Comparison of ENCODE assay signal across 10 cellular contexts in genomic region chr16:91484-91883, GRCh38. TPM values are rescaled to one million over a fixed set of nuclear protein-coding genes. Genes with fewer than 3 reads are reported as not detected.
DNase-seq lines count a peak whose midpoint lies in the region; ATAC-seq, FAIRE-seq and TF ChIP-seq lines count a peak whose summit lies in the region.
"Had no signal": no experiment of that assay in that cellular context is flagged by ENCODE, and none has a peak within 500 bp of the region (broad histone marks: within the 10 kb centered on the region; RNA-seq: fewer than 3 reads in every experiment).

No MANE protein-coding gene starts in this region.

- no peak for TF ChIP-seq EP300 in SK-N-SH (IDR thresholded peaks at IDR 0.05; ENCODE audit: borderline replicate concordance in 1 of 2, low read depth in 1 of 2, low read length in 1 of 2)
- TF ChIP-seq EP300 in HepG2 (IDR thresholded peaks at IDR 0.05; ENCODE audit: low read depth in 2 of 2, low read length in 2 of 2) = no peak
- TF ChIP-seq EP300 in HepG2 (CRISPR knock-in tag; IDR thresholded peaks at IDR 0.05; ENCODE audit: borderline replicate concordance) = no peak

- no peak for TF ChIP-seq POLR2A in HepG2 (IDR thresholded peaks at IDR 0.05; ENCODE audit: insufficient read depth in 1 of 2, low read depth in 2 of 2, low read length in 2 of 2)

- no peak overlapping the region for H3K27ac ChIP-seq in SK-N-SH (ENCODE audit: low read depth in 2 of 2, low read length in 1 of 2)
- H3K27ac ChIP-seq in caudate nucleus (ENCODE audit: low read depth, low read length) = peak overlapping the region; percentile 53
- H3K27ac ChIP-seq in HepG2 (ENCODE audit: extremely low read length, insufficient read depth, low read length) = no peak overlapping the region
- peak overlapping the region; percentile 6 for H3K27ac ChIP-seq in upper lobe of right lung
- H3K27ac ChIP-seq: breast epithelium had no signal

- no peak for TF ChIP-seq CTCF in SK-N-SH (IDR thresholded peaks at IDR 0.05)
- no peak for TF ChIP-seq CTCF in HepG2 (CRISPR knock-in tag; IDR thresholded peaks at IDR 0.05)
- TF ChIP-seq CTCF in upper lobe of right lung (IDR thresholded peaks at IDR 0.05) = no peak

- H2AFZ ChIP-seq in SK-N-SH (ENCODE audit: low read depth) (no peak overlapping the region), HepG2 (ENCODE audit: low read length) (no peak overlapping the region)

- FAIRE-seq in HepG2 (lab: Jason Lieb, UNC) = no peak

- intact Hi-C loops in HepG2 (cut with micrococcal nuclease; ENCODE audit: unreplicated experiment) = no loop called here
- intact Hi-C loops in upper lobe of right lung (cut with DNase I) = no loop called here

- H3K9ac ChIP-seq in SK-N-SH (no peak overlapping the region), HepG2 (ENCODE audit: insufficient read depth, low read depth, low read length) (no peak overlapping the region)

- no peak overlapping the region for H3K4me3 ChIP-seq in SK-N-SH (ENCODE audit: low read depth in 2 of 2, low read length in 1 of 2)
- H3K4me3 ChIP-seq in HepG2 (replicated peaks in 1 of 3; ENCODE audit: insufficient read depth in 1 of 3, low read depth in 2 of 3, low read length in 3 of 3) = no peak overlapping the region
- no peak overlapping the region for H3K4me3 ChIP-seq in upper lobe of right lung
- H3K4me3 ChIP-seq: breast epithelium had no signal

- H3K4me1 ChIP-seq in SK-N-SH (ENCODE audit: control insufficient read depth in 1 of 2, insufficient read depth in 2 of 2, low read depth in 1 of 2, low read length in 1 of 2) (peaks cover 0 to 11% of the 10 kb centered on the region in 2 experiments; a peak in 1 of 4 replicates), HepG2 (ENCODE audit: insufficient read depth, low read length) (peaks cover 8% of the 10 kb centered on the region), upper lobe of right lung (peaks cover 1% of the 10 kb centered on the region)
- H3K4me1 ChIP-seq: breast epithelium had no signal

- in situ Hi-C loops in HepG2 (cut with HindIII; ENCODE audit: extremely low pct_ligation_motif_present, low pct_unique_long_range_greater_than_20kb) = no loop called here

- peaks cover 0 to 25% of the 10 kb centered on the region in 2 experiments for H3K36me3 ChIP-seq in SK-N-SH (replicated peaks in 1 of 2; ENCODE audit: control insufficient read depth in 1 of 2, insufficient read depth in 2 of 2, low read length in 1 of 2)
- H3K36me3 ChIP-seq in HepG2 (replicated peaks in 1 of 2; ENCODE audit: control insufficient read depth in 1 of 2, insufficient read depth in 2 of 2, low read length in 2 of 2) = peaks cover 17 to 26% of the 10 kb centered on the region in 2 experiments; a peak in 4 of 5 replicates
- peaks cover 40% of the 10 kb centered on the region for H3K36me3 ChIP-seq in upper lobe of right lung
- H3K36me3 ChIP-seq: breast epithelium had no signal

- H3K79me2 ChIP-seq in SK-N-SH (ENCODE audit: insufficient read depth) (no peaks in the 10 kb centered on the region), HepG2 (ENCODE audit: insufficient read depth, low read length) (no peaks in the 10 kb centered on the region)

- WGBS in SK-N-SH (ENCODE audit: low lambda C conversion rate) = 91% methylated on average over 9 of the region's 9 CpGs
- WGBS in HepG2 (ENCODE audit: low lambda C conversion rate) = 95% methylated on average over 9 of the region's 9 CpGs

- H3K4me2 ChIP-seq in SK-N-SH (no peak overlapping the region), HepG2 (ENCODE audit: low read depth, low read length) (no peak overlapping the region)

- H4K20me1 ChIP-seq in SK-N-SH (ENCODE audit: insufficient read depth) = peaks cover 5% of the 10 kb centered on the region; the same call in 1 of the 2 replicates
- no peaks in the 10 kb centered on the region for H4K20me1 ChIP-seq in HepG2 (ENCODE audit: insufficient read depth, low read length)

- POLR2A ChIA-PET in SK-N-SH (lab: Yijun Ruan, JAX) (interaction anchor here (1.6 kb wide), 1 partner anchor 12 kb away, joined by 5 read pairs; no protein-coding TSS in a partner anchor), HepG2 (lab: Yijun Ruan, JAX) (no interaction called here)

- CTCF ChIA-PET in SK-N-SH (lab: Yijun Ruan, JAX) = interaction anchor here (0.8 to 27.8 kb wide), 5 partner anchors 13 to 89 kb away, joined by 3 to 793 read pairs (median 5); partner anchors contain the start of genes HBQ1 and RHBDF1
- CTCF ChIA-PET in HepG2 (lab: Yijun Ruan, JAX; ENCODE audit: low intra/inter-chr PET ratio, low total read pairs) = interaction anchor here (7.9 kb wide), 1 partner anchor 25 kb away, joined by 155 read pairs; no protein-coding TSS in a partner anchor

- H3K9me3 ChIP-seq in SK-N-SH = no peaks in the 10 kb centered on the region
- no peaks in the 10 kb centered on the region for H3K9me3 ChIP-seq in HepG2 (ENCODE audit: low read length)
- no peaks in the 10 kb centered on the region for H3K9me3 ChIP-seq in upper lobe of right lung
- H3K9me3 ChIP-seq: breast epithelium had no signal

- peaks cover under 1% of the 10 kb centered on the region for H3F3A ChIP-seq in SK-N-SH (replicated peaks; ENCODE audit: insufficient read depth)

- BruUV-seq in HepG2 (replicated peaks; lab: Mats Ljungman, UMichigan) = no TSS peak

- H3K27me3 ChIP-seq in SK-N-SH (ENCODE audit: insufficient read depth) = no peaks in the 10 kb centered on the region
- H3K27me3 ChIP-seq in HepG2 (ENCODE audit: control insufficient read depth in 1 of 2, insufficient read depth in 2 of 2, low read length in 2 of 2) = no peaks in the 10 kb centered on the region
- H3K27me3 ChIP-seq in upper lobe of right lung = no peaks in the 10 kb centered on the region
- H3K27me3 ChIP-seq: breast epithelium had no signal

- no peak for DNase-seq in SK-N-SH
- DNase-seq in caudate nucleus (lab: John Stamatoyannopoulos, UW) = peak in 43 of 61 donors; percentile 25 to 86 (median 49)
- DNase-seq in HepG2 (ENCODE audit: low spot score) = no peak
- no peak for DNase-seq in upper lobe of right lung
- no peak for DNase-seq in stimulated activated CD4-positive, alpha-beta T cell treated with anti-CD3 and anti-CD28 coated beads, Interleukin-15, amount 100 ng/mL, for 24 hours
- DNase-seq in stimulated activated CD8-positive, alpha-beta memory T cell treated with anti-CD3 and anti-CD28 coated beads, Interleukin-4, amount 100 ng/mL, for 48 hours = no peak
- DNase-seq in activated CD4-positive, alpha-beta T cell treated with anti-CD3 and anti-CD28 coated beads for 4 hours = no peak
- DNase-seq: NCI-H524 had no signal

- no peaks in the 10 kb centered on the region for H3K9me2 ChIP-seq in SK-N-SH

- no peak for TF ChIP-seq RAD21 in SK-N-SH (IDR thresholded peaks at IDR 0.05; ENCODE audit: low read length)
- TF ChIP-seq RAD21 in HepG2 (CRISPR knock-in tag; IDR thresholded peaks at IDR 0.05) = no peak

- ATAC-seq in SK-N-SH treated with all-trans-retinoic acid at 6 μM for 48 hours (peak; percentile 33; the same call in 2 of the 3 replicates), HepG2 (no peak), upper lobe of right lung (no peak)

RNA-seq across cellular contexts. Expression of gene MPG, which starts 13.5 kb away (rescaled TPM):
- polyA plus RNA-seq in SK-N-SH (2012; rRNA removed) (93.3 and 98.3 TPM in 2 replicates), HepG2 (2011; rRNA removed) (59.1 and 74.2 TPM in 2 replicates)
- polyA plus RNA-seq in SK-N-SH (2012; cell fraction: cytosol; rRNA removed) = 46.5 and 72.7 TPM in 2 replicates
- polyA plus RNA-seq in SK-N-SH (2012; cell fraction: nucleus; rRNA removed) = 42.9 and 60.4 TPM in 2 replicates
- total RNA-seq in HepG2 (2016; rRNA removed; fragmentation: Illumina TruSeq; extraction: Trizol) (56.4 and 62.5 TPM in 2 replicates), upper lobe of right lung (42.5 TPM)
- total RNA-seq in HepG2 (2016; cell fraction: cytosol; rRNA removed; fragmentation: Illumina TruSeq; extraction: Trizol; ENCODE audit: low read depth) = 46.3 and 53.1 TPM in 2 replicates
- 55.9 and 64.7 TPM in 2 replicates for total RNA-seq in HepG2 (2016; cell fraction: insoluble cytoplasmic fraction; rRNA removed; fragmentation: Illumina TruSeq; extraction: Trizol)
- total RNA-seq in HepG2 (2016; cell fraction: membrane; rRNA removed; fragmentation: Illumina TruSeq; extraction: Trizol) = 57.4 and 76.0 TPM in 2 replicates
- total RNA-seq in HepG2 (2016; cell fraction: nucleus; rRNA removed; fragmentation: Illumina TruSeq; extraction: Trizol) = 33.2 and 35.5 TPM in 2 replicates
- polyA plus RNA-seq in HepG2 (2011; cell fraction: cytosol; rRNA removed) = 62.1 and 108 TPM in 2 replicates
- polyA plus RNA-seq in HepG2 (2011; cell fraction: nucleus; rRNA removed) = 58.8 and 62.5 TPM in 2 replicates
- 30.3 and 43.2 TPM in 2 replicates for polyA plus RNA-seq in HepG2 (2012)
- polyA plus RNA-seq in HepG2 (2016; cell fraction: cytosol; fragmentation: Illumina TruSeq; extraction: Trizol; ENCODE audit: low read depth) = 53.6 and 59.3 TPM in 2 replicates
- 53.6 and 58.3 TPM in 2 replicates for polyA plus RNA-seq in HepG2 (2016; cell fraction: insoluble cytoplasmic fraction; fragmentation: Illumina TruSeq; extraction: Trizol; ENCODE audit: low read depth)
- 56.7 and 61.4 TPM in 2 replicates for polyA plus RNA-seq in HepG2 (2016; cell fraction: membrane; fragmentation: Illumina TruSeq; extraction: Trizol; ENCODE audit: low read depth)
- 53.3 and 60.6 TPM in 2 replicates for polyA plus RNA-seq in HepG2 (2016; cell fraction: nucleus; fragmentation: Illumina TruSeq; extraction: Trizol; ENCODE audit: insufficient read depth, low read depth)
- polyA minus RNA-seq in HepG2 (2011; rRNA and poly(A)+ RNA removed; ENCODE audit: low replicate concordance) = 22.4 and 34.8 TPM in 2 replicates
- polyA minus RNA-seq in HepG2 (2011; cell fraction: cytosol; rRNA and poly(A)+ RNA removed) = 27.0 and 35.2 TPM in 2 replicates
- 5.8 and 10.3 TPM in 2 replicates for polyA minus RNA-seq in HepG2 (2011; cell fraction: nucleus; rRNA and poly(A)+ RNA removed)

RNA-seq across cellular contexts. Expression of gene RHBDF1, which starts 19.1 kb away (rescaled TPM):
- polyA plus RNA-seq in SK-N-SH (2012; rRNA removed) = 49.1 and 54.1 TPM in 2 replicates
- polyA plus RNA-seq in SK-N-SH (2012; cell fraction: cytosol; rRNA removed) = 13.4 and 21.3 TPM in 2 replicates
- 312 and 381 TPM in 2 replicates for polyA plus RNA-seq in SK-N-SH (2012; cell fraction: nucleus; rRNA removed)
- 1.8 and 5.4 TPM in 2 replicates for total RNA-seq in HepG2 (2016; rRNA removed; fragmentation: Illumina TruSeq; extraction: Trizol)
- total RNA-seq in HepG2 (2016; cell fraction: cytosol; rRNA removed; fragmentation: Illumina TruSeq; extraction: Trizol; ENCODE audit: low read depth) = 0.81 and 1.8 TPM in 2 replicates
- 1.4 and 5.9 TPM in 2 replicates for total RNA-seq in HepG2 (2016; cell fraction: insoluble cytoplasmic fraction; rRNA removed; fragmentation: Illumina TruSeq; extraction: Trizol)
- 0.96 and 1.5 TPM in 2 replicates for total RNA-seq in HepG2 (2016; cell fraction: membrane; rRNA removed; fragmentation: Illumina TruSeq; extraction: Trizol)
- total RNA-seq in HepG2 (2016; cell fraction: nucleus; rRNA removed; fragmentation: Illumina TruSeq; extraction: Trizol) = 6.4 and 8.4 TPM in 2 replicates
- 26.9 and 28.1 TPM in 2 replicates for polyA plus RNA-seq in HepG2 (2011; rRNA removed)
- 8.5 and 9.9 TPM in 2 replicates for polyA plus RNA-seq in HepG2 (2011; cell fraction: cytosol; rRNA removed)
- polyA plus RNA-seq in HepG2 (2011; cell fraction: nucleus; rRNA removed) = 199 and 238 TPM in 2 replicates
- polyA plus RNA-seq in HepG2 (2012) = 4.3 and 9.2 TPM in 2 replicates
- 0.72 and 0.88 TPM in 2 replicates for polyA plus RNA-seq in HepG2 (2016; cell fraction: cytosol; fragmentation: Illumina TruSeq; extraction: Trizol; ENCODE audit: low read depth)
- polyA plus RNA-seq in HepG2 (2016; cell fraction: insoluble cytoplasmic fraction; fragmentation: Illumina TruSeq; extraction: Trizol; ENCODE audit: low read depth) = 1.7 and 2.1 TPM in 2 replicates
- polyA plus RNA-seq in HepG2 (2016; cell fraction: membrane; fragmentation: Illumina TruSeq; extraction: Trizol; ENCODE audit: low read depth) = 1.1 and 1.3 TPM in 2 replicates
- polyA plus RNA-seq in HepG2 (2016; cell fraction: nucleus; fragmentation: Illumina TruSeq; extraction: Trizol; ENCODE audit: insufficient read depth, low read depth) = 26.0 and 29.9 TPM in 2 replicates
- 10.2 and 17.2 TPM in 2 replicates for polyA minus RNA-seq in HepG2 (2011; rRNA and poly(A)+ RNA removed; ENCODE audit: low replicate concordance)
- 4.0 and 4.5 TPM in 2 replicates for polyA minus RNA-seq in HepG2 (2011; cell fraction: cytosol; rRNA and poly(A)+ RNA removed)
- 18.3 and 18.5 TPM in 2 replicates for polyA minus RNA-seq in HepG2 (2011; cell fraction: nucleus; rRNA and poly(A)+ RNA removed)
- 48.4 TPM for total RNA-seq in upper lobe of right lung

RNA-seq across cellular contexts. Expression of gene SNRNP25, which starts 37.9 kb away (rescaled TPM):
- polyA plus RNA-seq in SK-N-SH (2012; rRNA removed) = 61.9 and 73.4 TPM in 2 replicates
- polyA plus RNA-seq in SK-N-SH (2012; cell fraction: cytosol; rRNA removed) = 64.6 and 70.4 TPM in 2 replicates
- polyA plus RNA-seq in SK-N-SH (2012; cell fraction: nucleus; rRNA removed) = 26.6 and 34.7 TPM in 2 replicates
- total RNA-seq in HepG2 (2016; rRNA removed; fragmentation: Illumina TruSeq; extraction: Trizol) = 97.4 and 103 TPM in 2 replicates
- total RNA-seq in HepG2 (2016; cell fraction: cytosol; rRNA removed; fragmentation: Illumina TruSeq; extraction: Trizol; ENCODE audit: low read depth) = 131 and 159 TPM in 2 replicates
- 98.3 and 99.2 TPM in 2 replicates for total RNA-seq in HepG2 (2016; cell fraction: insoluble cytoplasmic fraction; rRNA removed; fragmentation: Illumina TruSeq; extraction: Trizol)
- total RNA-seq in HepG2 (2016; cell fraction: membrane; rRNA removed; fragmentation: Illumina TruSeq; extraction: Trizol) = 209 and 211 TPM in 2 replicates
- total RNA-seq in HepG2 (2016; cell fraction: nucleus; rRNA removed; fragmentation: Illumina TruSeq; extraction: Trizol) = 35.7 and 35.9 TPM in 2 replicates
- 26.5 and 34.1 TPM in 2 replicates for polyA plus RNA-seq in HepG2 (2011; rRNA removed)
- 30.0 and 42.1 TPM in 2 replicates for polyA plus RNA-seq in HepG2 (2011; cell fraction: cytosol; rRNA removed)
- 14.5 and 15.2 TPM in 2 replicates for polyA plus RNA-seq in HepG2 (2011; cell fraction: nucleus; rRNA removed)
- polyA plus RNA-seq in HepG2 (2012) = 20.6 and 26.4 TPM in 2 replicates
- 174 and 209 TPM in 2 replicates for polyA plus RNA-seq in HepG2 (2016; cell fraction: cytosol; fragmentation: Illumina TruSeq; extraction: Trizol; ENCODE audit: low read depth)
- polyA plus RNA-seq in HepG2 (2016; cell fraction: insoluble cytoplasmic fraction; fragmentation: Illumina TruSeq; extraction: Trizol; ENCODE audit: low read depth) = 104 and 113 TPM in 2 replicates
- polyA plus RNA-seq in HepG2 (2016; cell fraction: membrane; fragmentation: Illumina TruSeq; extraction: Trizol; ENCODE audit: low read depth) = 222 and 223 TPM in 2 replicates
- 66.9 and 75.9 TPM in 2 replicates for polyA plus RNA-seq in HepG2 (2016; cell fraction: nucleus; fragmentation: Illumina TruSeq; extraction: Trizol; ENCODE audit: insufficient read depth, low read depth)
- 12.7 and 34.1 TPM in 2 replicates for polyA minus RNA-seq in HepG2 (2011; rRNA and poly(A)+ RNA removed; ENCODE audit: low replicate concordance)
- polyA minus RNA-seq in HepG2 (2011; cell fraction: cytosol; rRNA and poly(A)+ RNA removed) = 4.7 and 7.8 TPM in 2 replicates
- 7.2 and 9.5 TPM in 2 replicates for polyA minus RNA-seq in HepG2 (2011; cell fraction: nucleus; rRNA and poly(A)+ RNA removed)
- total RNA-seq in upper lobe of right lung = 11.6 TPM

RNA-seq across cellular contexts. Expression of gene POLR3K, which starts 38.1 kb away (rescaled TPM):
- polyA plus RNA-seq in SK-N-SH (2012; rRNA removed) (43.0 and 54.5 TPM in 2 replicates), HepG2 (2011; rRNA removed) (14.8 TPM in 2 replicates)
- polyA plus RNA-seq in SK-N-SH (2012; cell fraction: cytosol; rRNA removed) = 41.7 and 43.1 TPM in 2 replicates
- polyA plus RNA-seq in SK-N-SH (2012; cell fraction: nucleus; rRNA removed) = 15.9 and 21.8 TPM in 2 replicates
- total RNA-seq in HepG2 (2016; rRNA removed; fragmentation: Illumina TruSeq; extraction: Trizol) (18.8 and 22.4 TPM in 2 replicates), upper lobe of right lung (12.0 TPM)
- total RNA-seq in HepG2 (2016; cell fraction: cytosol; rRNA removed; fragmentation: Illumina TruSeq; extraction: Trizol; ENCODE audit: low read depth) = 10.0 and 10.3 TPM in 2 replicates
- total RNA-seq in HepG2 (2016; cell fraction: insoluble cytoplasmic fraction; rRNA removed; fragmentation: Illumina TruSeq; extraction: Trizol) = 19.8 and 23.7 TPM in 2 replicates
- 11.2 and 12.8 TPM in 2 replicates for total RNA-seq in HepG2 (2016; cell fraction: membrane; rRNA removed; fragmentation: Illumina TruSeq; extraction: Trizol)
- total RNA-seq in HepG2 (2016; cell fraction: nucleus; rRNA removed; fragmentation: Illumina TruSeq; extraction: Trizol) = 8.8 and 11.3 TPM in 2 replicates
- polyA plus RNA-seq in HepG2 (2011; cell fraction: cytosol; rRNA removed) = 22.5 and 26.6 TPM in 2 replicates
- 10.5 and 11.1 TPM in 2 replicates for polyA plus RNA-seq in HepG2 (2011; cell fraction: nucleus; rRNA removed)
- 14.3 and 17.5 TPM in 2 replicates for polyA plus RNA-seq in HepG2 (2012)
- polyA plus RNA-seq in HepG2 (2016; cell fraction: cytosol; fragmentation: Illumina TruSeq; extraction: Trizol; ENCODE audit: low read depth) = 9.1 and 9.8 TPM in 2 replicates
- 34.2 and 38.7 TPM in 2 replicates for polyA plus RNA-seq in HepG2 (2016; cell fraction: insoluble cytoplasmic fraction; fragmentation: Illumina TruSeq; extraction: Trizol; ENCODE audit: low read depth)
- 11.8 and 11.9 TPM in 2 replicates for polyA plus RNA-seq in HepG2 (2016; cell fraction: membrane; fragmentation: Illumina TruSeq; extraction: Trizol; ENCODE audit: low read depth)
- 18.2 and 22.9 TPM in 2 replicates for polyA plus RNA-seq in HepG2 (2016; cell fraction: nucleus; fragmentation: Illumina TruSeq; extraction: Trizol; ENCODE audit: insufficient read depth, low read depth)
- 15.9 and 48.0 TPM in 2 replicates for polyA minus RNA-seq in HepG2 (2011; rRNA and poly(A)+ RNA removed; ENCODE audit: low replicate concordance)
- 5.5 and 7.7 TPM in 2 replicates for polyA minus RNA-seq in HepG2 (2011; cell fraction: cytosol; rRNA and poly(A)+ RNA removed)
- 8.8 and 10.9 TPM in 2 replicates for polyA minus RNA-seq in HepG2 (2011; cell fraction: nucleus; rRNA and poly(A)+ RNA removed)

RNA-seq across cellular contexts. Expression of gene NPRL3, which starts 47.0 kb away (rescaled TPM):
- polyA plus RNA-seq in SK-N-SH (2012; rRNA removed) = 6.7 and 22.2 TPM in 2 replicates
- polyA plus RNA-seq in SK-N-SH (2012; cell fraction: cytosol; rRNA removed) = 9.0 and 14.0 TPM in 2 replicates
- polyA plus RNA-seq in SK-N-SH (2012; cell fraction: nucleus; rRNA removed) = 36.4 and 37.0 TPM in 2 replicates
- total RNA-seq in HepG2 (2016; rRNA removed; fragmentation: Illumina TruSeq; extraction: Trizol) = 5.2 and 6.5 TPM in 2 replicates
- total RNA-seq in HepG2 (2016; cell fraction: cytosol; rRNA removed; fragmentation: Illumina TruSeq; extraction: Trizol; ENCODE audit: low read depth) = 11.5 and 11.7 TPM in 2 replicates
- total RNA-seq in HepG2 (2016; cell fraction: insoluble cytoplasmic fraction; rRNA removed; fragmentation: Illumina TruSeq; extraction: Trizol) = 5.9 and 6.4 TPM in 2 replicates
- total RNA-seq in HepG2 (2016; cell fraction: membrane; rRNA removed; fragmentation: Illumina TruSeq; extraction: Trizol) = 10.1 and 10.8 TPM in 2 replicates
- 8.0 and 8.3 TPM in 2 replicates for total RNA-seq in HepG2 (2016; cell fraction: nucleus; rRNA removed; fragmentation: Illumina TruSeq; extraction: Trizol)
- polyA plus RNA-seq in HepG2 (2011; rRNA removed) = 7.9 and 9.9 TPM in 2 replicates
- polyA plus RNA-seq in HepG2 (2011; cell fraction: cytosol; rRNA removed) = 4.5 and 4.8 TPM in 2 replicates
- 39.7 and 53.9 TPM in 2 replicates for polyA plus RNA-seq in HepG2 (2011; cell fraction: nucleus; rRNA removed)
- polyA plus RNA-seq in HepG2 (2012) = 19.3 and 29.5 TPM in 2 replicates
- 17.8 and 18.7 TPM in 2 replicates for polyA plus RNA-seq in HepG2 (2016; cell fraction: cytosol; fragmentation: Illumina TruSeq; extraction: Trizol; ENCODE audit: low read depth)
- polyA plus RNA-seq in HepG2 (2016; cell fraction: insoluble cytoplasmic fraction; fragmentation: Illumina TruSeq; extraction: Trizol; ENCODE audit: low read depth) = 16.6 and 24.0 TPM in 2 replicates
- polyA plus RNA-seq in HepG2 (2016; cell fraction: membrane; fragmentation: Illumina TruSeq; extraction: Trizol; ENCODE audit: low read depth) = 26.9 and 32.5 TPM in 2 replicates
- polyA plus RNA-seq in HepG2 (2016; cell fraction: nucleus; fragmentation: Illumina TruSeq; extraction: Trizol; ENCODE audit: insufficient read depth, low read depth) = 24.4 and 31.0 TPM in 2 replicates
- 25.9 and 39.1 TPM in 2 replicates for polyA minus RNA-seq in HepG2 (2011; rRNA and poly(A)+ RNA removed; ENCODE audit: low replicate concordance)
- polyA minus RNA-seq in HepG2 (2011; cell fraction: cytosol; rRNA and poly(A)+ RNA removed) = 9.3 and 11.2 TPM in 2 replicates
- polyA minus RNA-seq in HepG2 (2011; cell fraction: nucleus; rRNA and poly(A)+ RNA removed) = 12.3 and 19.1 TPM in 2 replicates
- total RNA-seq in upper lobe of right lung = 30.6 TPM

Comparison
In these comparisons a context has a peak if more than half of its experiments do, and no peak if none do; other contexts are left out.
1. DNase-seq: peak in caudate nucleus (43 of 61); none in SK-N-SH (single experiment), HepG2 (single experiment), upper lobe of right lung (single experiment), stimulated activated CD4-positive, alpha-beta T cell treated with anti-CD3 and anti-CD28 coated beads, Interleukin-15, amount 100 ng/mL, for 24 hours (single experiment), stimulated activated CD8-positive, alpha-beta memory T cell treated with anti-CD3 and anti-CD28 coated beads, Interleukin-4, amount 100 ng/mL, for 48 hours (single experiment) and activated CD4-positive, alpha-beta T cell treated with anti-CD3 and anti-CD28 coated beads for 4 hours (0 of 2).
2. H3K27ac ChIP-seq: peak in caudate nucleus (single experiment) and upper lobe of right lung (single experiment); none in SK-N-SH (0 of 2) and HepG2 (single experiment).